Comparison of ENCODE assay signal across 17 cellular contexts in genomic region chr10:50286517-50286916, GRCh38. TPM values are rescaled to one million over a fixed set of nuclear protein-coding genes. Genes with fewer than 3 reads are reported as not detected.
DNase-seq lines count a peak whose midpoint lies in the region; ATAC-seq and TF ChIP-seq lines count a peak whose summit lies in the region.
"Had no signal": no experiment of that assay in that cellular context is flagged by ENCODE, and none has a peak within 500 bp of the region (broad histone marks: within the 10 kb centered on the region; RNA-seq: fewer than 3 reads in every experiment).

No MANE protein-coding gene starts in this region.

- no peak overlapping the region for H2BK5ac ChIP-seq in neuronal stem cell (ENCODE audit: low read length)

- H3K18ac ChIP-seq in neuronal stem cell (ENCODE audit: low read length) = no peak overlapping the region

- no peak overlapping the region for H2AFZ ChIP-seq in neuronal stem cell (ENCODE audit: low read length)

- H3K23ac ChIP-seq in neuronal stem cell (ENCODE audit: low read depth, low read length, poor library complexity) = no peak overlapping the region

- H2BK15ac ChIP-seq in neuronal stem cell (ENCODE audit: low read length) = no peak overlapping the region

- no peak overlapping the region for H2BK120ac ChIP-seq in neuronal stem cell (ENCODE audit: low read depth, low read length)

- H3K9ac ChIP-seq in neuronal stem cell (ENCODE audit: low read depth, low read length, poor library complexity) = no peak overlapping the region

- peaks cover 0 to 2% of the 10 kb centered on the region in 2 donors for H3K4me1 ChIP-seq in neuronal stem cell (ENCODE audit: control insufficient read depth in 2 of 2, insufficient read depth in 1 of 2, low read depth in 1 of 2, low read length in 2 of 2)
- H3K4me1 ChIP-seq: ascending aorta, prostate gland had no signal

- H3K14ac ChIP-seq in neuronal stem cell (ENCODE audit: low read length) = no peak overlapping the region

- no peaks in the 10 kb centered on the region for H3K36me3 ChIP-seq in neuronal stem cell (replicated peaks in 1 of 2; ENCODE audit: control insufficient read depth in 2 of 2, insufficient read depth in 2 of 2, low read length in 2 of 2)
- H3K36me3 ChIP-seq: ascending aorta, prostate gland had no signal

- H3K36me3 Mint-ChIP-seq in IgD-negative memory B cell (no peaks in the 10 kb centered on the region), nephron (ENCODE audit: low read depth) (no peaks in the 10 kb centered on the region)
- H3K36me3 Mint-ChIP-seq: CD8-positive, alpha-beta T cell had no signal

- H3K4me1 Mint-ChIP-seq in IgD-negative memory B cell = no peaks in the 10 kb centered on the region
- peaks cover 10% of the 10 kb centered on the region for H3K4me1 Mint-ChIP-seq in nephron

- H3K4ac ChIP-seq in neuronal stem cell (ENCODE audit: low read length) = no peak overlapping the region

- no peak overlapping the region for H2BK12ac ChIP-seq in neuronal stem cell (ENCODE audit: low read length)

- H3K27me3 ChIP-seq in neuronal stem cell (ENCODE audit: control insufficient read depth in 3 of 3, insufficient read depth in 3 of 3, low read depth in 1 of 3, low read length in 3 of 3) = peaks cover 0 to 6% (median 0%) of the 10 kb centered on the region in 3 experiments
- H3K27me3 ChIP-seq: ascending aorta had no signal

- TF ChIP-seq CTCF in choroid plexus epithelial cell (conservative IDR thresholded peaks at IDR 0.05; ENCODE audit: low read depth, low read length) (no peak), nephron (IDR thresholded peaks at IDR 0.05; ENCODE audit: unreplicated experiment in 3 of 3) (no peak)

- no peak overlapping the region for H4K91ac ChIP-seq in neuronal stem cell (ENCODE audit: low read depth, low read length, poor library complexity)

- H3K27me3 Mint-ChIP-seq in IgD-negative memory B cell = peaks cover 4% of the 10 kb centered on the region
- peaks cover 21% of the 10 kb centered on the region for H3K27me3 Mint-ChIP-seq in nephron (ENCODE audit: low read depth)

- no peaks in the 10 kb centered on the region for H3K9me3 Mint-ChIP-seq in IgD-negative memory B cell
- no peaks in the 10 kb centered on the region for H3K9me3 Mint-ChIP-seq in nephron
- H3K9me3 Mint-ChIP-seq: activated T-helper 2 cell treated with anti-CD3 and anti-CD28 coated beads, Interferon-gamma antibody, Interleukin-2, Interleukin-4, amounts not matched to agents 10 μg/mL and 5 μg/mL and 100 μg/mL, durations not matched to agents 14 hours and 24 hours and 36 hours; CD8-positive, alpha-beta T cell had no signal

- H3K27ac ChIP-seq in neuronal stem cell (replicated peaks; ENCODE audit: low read length) = no peak overlapping the region
- H3K27ac ChIP-seq: ascending aorta, prostate gland had no signal

- no peaks in the 10 kb centered on the region for H3K79me1 ChIP-seq in neuronal stem cell (ENCODE audit: low read depth, low read length)

- no peak for ATAC-seq in GM19452 (IDR thresholded peaks at IDR 0.05; ENCODE audit: unreplicated experiment)
- ATAC-seq: CD8-positive, alpha-beta T cell had no signal

- no peaks in the 10 kb centered on the region for H3K9me3 ChIP-seq in neuronal stem cell (replicated peaks in 1 of 2; ENCODE audit: control insufficient read depth in 2 of 2, insufficient read depth in 1 of 2, low read depth in 1 of 2, low read length in 2 of 2)
- H3K9me3 ChIP-seq: ascending aorta, prostate gland had no signal

- WGBS in neuronal stem cell (ENCODE audit: extremely low coverage in 2 of 2, insufficient read length in 2 of 2, insufficient replicate concordance in 1 of 2), 2 donors = 100% methylated on average over 1 of the region's 2 CpGs

- no peak overlapping the region for H2AK5ac ChIP-seq in neuronal stem cell (ENCODE audit: low read depth, low read length)

- no peak overlapping the region for H3K4me3 ChIP-seq in choroid plexus epithelial cell (ENCODE audit: low read depth, low read length)
- no peak overlapping the region for H3K4me3 ChIP-seq in neuronal stem cell (ENCODE audit: low read length in 2 of 2)
- H3K4me3 ChIP-seq: ascending aorta, prostate gland had no signal

- H3K4me3 Mint-ChIP-seq in IgD-negative memory B cell (no peak overlapping the region), nephron (no peak overlapping the region)
- H3K4me3 Mint-ChIP-seq: CD8-positive, alpha-beta T cell had no signal

- H3K27ac Mint-ChIP-seq in IgD-negative memory B cell (peak overlapping the region in 2 of 3 donors; percentile 12 to 60), nephron (peak overlapping the region in 2 of 3 experiments; percentile 5 to 47)
- H3K27ac Mint-ChIP-seq: activated T-helper 2 cell treated with anti-CD3 and anti-CD28 coated beads, Interferon-gamma antibody, Interleukin-2, Interleukin-4, amounts not matched to agents 10 μg/mL and 5 μg/mL and 100 μg/mL, durations not matched to agents 14 hours and 24 hours and 36 hours; CD8-positive, alpha-beta T cell had no signal

- peak; percentile 58 for DNase-seq in Ammon's horn (ENCODE audit: low spot score)
- peak; percentile 37 for DNase-seq in choroid plexus epithelial cell (ENCODE audit: low read depth)
- DNase-seq in neuronal stem cell (ENCODE audit: low spot score) = no peak
- DNase-seq in NCI-H1694 treated with DMSO at 0.1 percent for 48 hours (lab: John Stamatoyannopoulos, UW) = no peak
- DNase-seq in OCI-M2 (lab: John Stamatoyannopoulos, UW; ENCODE audit: unreplicated experiment) = no peak
- DNase-seq: activated CD4-positive, alpha-beta T cell treated with anti-CD3 and anti-CD28 coated beads, Interleukin-2, amount 50 U/mL, for 48 hours; CD8-positive, alpha-beta T cell; effector memory CD4-positive, alpha-beta T cell; EL; MM.1S; NK-92 treated with Interleukin-12 subunit alpha and Interleukin-12 subunit beta, amount 100 ng/mL, for 24 hours had no signal

- H3K4me2 ChIP-seq in neuronal stem cell (ENCODE audit: insufficient read depth, low read length, poor library complexity, severe bottlenecking) = no peak overlapping the region

- no peak overlapping the region for H4K8ac ChIP-seq in neuronal stem cell (ENCODE audit: low read depth, low read length)

RNA-seq across cellular contexts. Expression of gene ASAH2, which starts 35.2 kb away (rescaled TPM):
- polyA plus RNA-seq in IgD-negative memory B cell = 1.5 TPM
- 6.2 TPM for polyA plus RNA-seq in neuronal stem cell (2013, experiment 1 of 2)
- polyA plus RNA-seq in neuronal stem cell (2013, experiment 2 of 2) = 4.9 TPM

Comparison
In these comparisons a context has a peak if more than half of its experiments do, and no peak if none do; other contexts are left out.
1. DNase-seq: peak in Ammon's horn (single experiment) and choroid plexus epithelial cell (single experiment); none in neuronal stem cell (single experiment), NCI-H1694 treated with DMSO at 0.1 percent for 48 hours (single experiment) and OCI-M2 (single experiment).